In genomic region chr12:475286-475685, GRCh38 we compare ENCODE assay signal across 19 cellular contexts. TPM values are rescaled to one million over a fixed set of nuclear protein-coding genes. Genes with fewer than 3 reads are reported as not detected.
A peak's percentile ranks its signal among the peaks of the same experiment; 100 is the strongest.
DNase-seq lines count a peak whose midpoint lies in the region; ATAC-seq, FAIRE-seq and TF ChIP-seq lines count a peak whose summit lies in the region.
"Had no signal": no experiment of that assay in that cellular context is flagged by ENCODE, and none has a peak within 500 bp of the region (broad histone marks: within the 10 kb centered on the region; RNA-seq: fewer than 3 reads in every experiment).

No MANE protein-coding gene starts in this region.

- FAIRE-seq in islet of Langerhans (lab: Jason Lieb, UNC): peak; percentile 61
- FAIRE-seq: RCC 7860 had no signal

- peak overlapping the region; percentile 1 for H3K27ac Mint-ChIP-seq in progenitor cell of endocrine pancreas

- no peak overlapping the region for H3K4me3 ChIP-seq in right cardiac atrium (ENCODE audit: low read length)
- H3K4me3 ChIP-seq in HUES64 (ENCODE audit: low read length): no peak overlapping the region
- H3K4me3 ChIP-seq: HAP-1 had no signal

- DNase-seq in right cardiac atrium: no peak
- no peak for DNase-seq in Right ventricle myocardium inferior (ENCODE audit: missing footprints)
- no peak for DNase-seq in progenitor cell of endocrine pancreas (ENCODE audit: low spot score, unreplicated experiment)
- DNase-seq in GM20000 (ENCODE audit: low spot score): no peak
- DNase-seq: CD4-positive, alpha-beta memory T cell; KBM-7; NCI-H1092 treated with DMSO at 0.1 percent for 48 hours; NCI-H1436 treated with DMSO at 0.1 percent for 48 hours; NCI-H1930; NCI-H345; NCI-H524; OCI-M1 had no signal

- peak overlapping the region; percentile 27; the same call in 1 of the 2 replicates for H3K9ac ChIP-seq in HUES64 (ENCODE audit: low read depth, low read length)

- H3K27me3 ChIP-seq in right cardiac atrium (ENCODE audit: control insufficient read depth, insufficient read depth): no peaks in the 10 kb centered on the region
- H3K27me3 ChIP-seq in HUES64 (ENCODE audit: insufficient read depth, low read length): no peaks in the 10 kb centered on the region

- no peaks in the 10 kb centered on the region for H3K27me3 Mint-ChIP-seq in progenitor cell of endocrine pancreas

- peaks cover 5% of the 10 kb centered on the region for H3K36me3 Mint-ChIP-seq in progenitor cell of endocrine pancreas (ENCODE audit: insufficient read depth)

- no peak for TF ChIP-seq CTCF in progenitor cell of endocrine pancreas (IDR thresholded peaks at IDR 0.05; ENCODE audit: unreplicated experiment)
- TF ChIP-seq CTCF in GM20000 (IDR thresholded peaks at IDR 0.05; ENCODE audit: extremely low read depth, missing control alignments): no peak

- ATAC-seq in right cardiac atrium (no peak), Right ventricle myocardium inferior (no peak), GM21423 (IDR thresholded peaks at IDR 0.05; ENCODE audit: unreplicated experiment) (no peak), HG02981 (IDR thresholded peaks at IDR 0.05; ENCODE audit: unreplicated experiment) (no peak)

- H3K4me1 ChIP-seq in right cardiac atrium (ENCODE audit: control insufficient read depth, insufficient read depth, low read length): peaks cover 2% of the 10 kb centered on the region
- H3K4me1 ChIP-seq in HUES64 (ENCODE audit: insufficient read depth, low read length): peaks cover 16% of the 10 kb centered on the region; the same call in 1 of the 2 replicates
- H3K4me1 ChIP-seq: HAP-1 had no signal

- H3K9me3 ChIP-seq in right cardiac atrium (ENCODE audit: control insufficient read depth, low read length): no peaks in the 10 kb centered on the region
- no peaks in the 10 kb centered on the region for H3K9me3 ChIP-seq in HUES64 (ENCODE audit: insufficient read depth, low read depth, low read length)
- H3K9me3 ChIP-seq: HAP-1 had no signal

- H3K4me1 Mint-ChIP-seq in progenitor cell of endocrine pancreas (ENCODE audit: low read depth): peaks cover 24% of the 10 kb centered on the region

- H3K9me3 Mint-ChIP-seq in progenitor cell of endocrine pancreas (ENCODE audit: low read depth): no peaks in the 10 kb centered on the region
- H3K9me3 Mint-ChIP-seq: CD4-positive, alpha-beta memory T cell had no signal

- no peaks in the 10 kb centered on the region for H3K36me3 ChIP-seq in HUES64 (ENCODE audit: insufficient read depth, low read length)

- no peak overlapping the region for H3K4me3 Mint-ChIP-seq in progenitor cell of endocrine pancreas (ENCODE audit: low read depth)
- H3K4me3 Mint-ChIP-seq: CD4-positive, alpha-beta memory T cell had no signal

- 45% methylated on average over 5 of the region's 5 CpGs for WGBS in right cardiac atrium
- WGBS in HUES64: 85% methylated on average over 5 of the region's 5 CpGs

- peak overlapping the region; percentile 11 for H3K27ac ChIP-seq in right cardiac atrium (ENCODE audit: low read length)
- no peak overlapping the region for H3K27ac ChIP-seq in HUES64 (ENCODE audit: low read depth, low read length)

- intact Hi-C loops in right cardiac atrium (cut with DNase I): no loop called here
- intact Hi-C loops in Right ventricle myocardium inferior (cut with DNase I): no loop called here

RNA-seq across cellular contexts. Expression of gene B4GALNT3, which starts 15.5 kb away (rescaled TPM):
- total RNA-seq in right cardiac atrium: 10 to 100 TPM; 22.7 to 50.2 (median 39.4) TPM
- polyA plus RNA-seq in right cardiac atrium: 27.5 TPM
- 36.6 TPM for total RNA-seq in Right ventricle myocardium inferior
- 8.0 TPM for polyA plus RNA-seq in HUES64 (2013, experiment 1 of 2)
- 10.1 TPM for polyA plus RNA-seq in HUES64 (2013, experiment 2 of 2)
- total RNA-seq in progenitor cell of endocrine pancreas: 58.3 and 67.0 TPM in 2 replicates
- polyA plus RNA-seq: BJ had no signal
